Comparison of ENCODE assay signal across 1 cellular context in the genomic region with DNA sequence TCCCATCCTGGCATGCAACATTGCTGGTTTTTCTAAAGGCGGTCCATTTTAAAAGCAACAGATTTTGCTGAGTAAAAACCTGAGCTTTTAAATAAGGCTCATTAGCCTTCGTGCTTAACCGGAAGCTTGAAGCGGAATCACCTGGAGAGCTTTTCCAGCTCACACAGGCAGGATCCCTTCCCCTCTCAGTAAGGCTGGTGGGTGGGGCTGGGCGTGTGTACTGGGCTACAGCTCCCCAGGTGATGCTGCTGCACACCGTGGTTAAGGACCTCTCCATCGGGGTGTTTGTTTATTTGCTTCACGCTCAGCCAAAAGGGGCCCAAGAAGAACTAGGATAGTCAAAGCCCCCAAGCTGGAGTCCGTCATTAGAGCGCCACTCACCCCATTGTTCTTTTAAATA.
TF ChIP-seq lines count a peak whose summit lies in the region.

No MANE protein-coding gene starts in this region.

TF ChIP-seq in IMR-90, 13 proteins besides CTCF, POLR2A, EP300 and RAD21:
- TF ChIP-seq CEBPB (IDR thresholded peaks at IDR 0.05; ENCODE audit: low read depth, low read length) (no peak), BHLHE40 (IDR thresholded peaks at IDR 0.05; ENCODE audit: low read depth, low read length) (no peak), NFE2L2 (IDR thresholded peaks at IDR 0.05; ENCODE audit: low read depth, low read length) (no peak), SMC3 (IDR thresholded peaks at IDR 0.05; ENCODE audit: low read depth, low read length) (no peak), MAFK (IDR thresholded peaks at IDR 0.05; ENCODE audit: low read depth, low read length) (no peak), MAZ (IDR thresholded peaks at IDR 0.05; ENCODE audit: borderline replicate concordance, low read depth, low read length) (no peak), RCOR1 (IDR thresholded peaks at IDR 0.05; ENCODE audit: insufficient replicate concordance, low read length) (no peak), MXI1 (IDR thresholded peaks at IDR 0.05; ENCODE audit: borderline replicate concordance, low read depth, low read length) (no peak), RFX5 (IDR thresholded peaks at IDR 0.05; ENCODE audit: low read depth, low read length) (no peak), CHD1 (IDR thresholded peaks at IDR 0.05; ENCODE audit: low read depth, low read length) (no peak), FOS (IDR thresholded peaks at IDR 0.05; ENCODE audit: low read depth, low read length) (no peak)
- TF ChIP-seq, protein P1, sequence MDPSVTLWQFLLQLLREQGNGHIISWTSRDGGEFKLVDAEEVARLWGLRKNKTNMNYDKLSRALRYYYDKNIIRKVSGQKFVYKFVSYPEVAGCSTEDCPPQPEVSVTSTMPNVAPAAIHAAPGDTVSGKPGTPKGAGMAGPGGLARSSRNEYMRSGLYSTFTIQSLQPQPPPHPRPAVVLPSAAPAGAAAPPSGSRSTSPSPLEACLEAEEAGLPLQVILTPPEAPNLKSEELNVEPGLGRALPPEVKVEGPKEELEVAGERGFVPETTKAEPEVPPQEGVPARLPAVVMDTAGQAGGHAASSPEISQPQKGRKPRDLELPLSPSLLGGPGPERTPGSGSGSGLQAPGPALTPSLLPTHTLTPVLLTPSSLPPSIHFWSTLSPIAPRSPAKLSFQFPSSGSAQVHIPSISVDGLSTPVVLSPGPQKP (IDR thresholded peaks at IDR 0.05; ENCODE audit: borderline replicate concordance, low read depth, low read length), result no peak
- TF ChIP-seq, protein P2, sequence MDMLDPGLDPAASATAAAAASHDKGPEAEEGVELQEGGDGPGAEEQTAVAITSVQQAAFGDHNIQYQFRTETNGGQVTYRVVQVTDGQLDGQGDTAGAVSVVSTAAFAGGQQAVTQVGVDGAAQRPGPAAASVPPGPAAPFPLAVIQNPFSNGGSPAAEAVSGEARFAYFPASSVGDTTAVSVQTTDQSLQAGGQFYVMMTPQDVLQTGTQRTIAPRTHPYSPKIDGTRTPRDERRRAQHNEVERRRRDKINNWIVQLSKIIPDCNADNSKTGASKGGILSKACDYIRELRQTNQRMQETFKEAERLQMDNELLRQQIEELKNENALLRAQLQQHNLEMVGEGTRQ (IDR thresholded peaks at IDR 0.05; ENCODE audit: low read depth, low read length), result no peak
TF ChIP-seq in IMR-90: peak in this region for 0.
